ENCODE assay signal across 21 cellular contexts in the genomic region with DNA sequence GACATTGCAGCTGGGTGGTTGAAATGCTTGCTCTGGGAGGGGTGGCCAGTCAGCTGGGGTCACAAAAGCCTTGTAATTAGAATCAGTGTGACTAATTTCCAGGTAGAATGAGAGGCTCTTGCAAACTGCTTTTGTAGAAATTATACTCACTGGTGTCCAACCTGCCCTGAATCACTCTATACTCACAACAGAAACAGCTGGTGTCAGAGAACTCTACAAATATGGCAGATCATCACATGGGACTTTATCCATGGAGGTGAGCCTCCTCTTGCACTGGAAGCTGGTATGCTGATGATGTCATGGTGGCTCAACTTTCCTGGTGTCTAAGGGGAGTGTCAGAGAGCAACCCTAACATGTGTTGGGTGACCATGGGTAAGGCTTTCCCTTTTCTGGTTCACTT.
DNase-seq lines count a peak whose midpoint lies in the region; ATAC-seq, FAIRE-seq and TF ChIP-seq lines count a peak whose summit lies in the region.
"Had no signal": no experiment of that assay in that cellular context is flagged by ENCODE, and none has a peak within 500 bp of the region (broad histone marks: within the 10 kb centered on the region; RNA-seq: fewer than 3 reads in every experiment).

No MANE protein-coding gene starts in this region.

- no peak overlapping the region for H3K23ac ChIP-seq in mesenchymal stem cell (ENCODE audit: low read length in 2 of 2)

- CTCF ChIA-PET in K562 (lab: Yijun Ruan, JAX; ENCODE audit: low intra/inter-chr PET ratio), result no interaction called here

- no peak overlapping the region for H3K4me3 ChIP-seq in K562
- H3K4me3 ChIP-seq in mesenchymal stem cell (ENCODE audit: insufficient read depth in 1 of 2, low read depth in 1 of 2, low read length in 2 of 2), result no peak overlapping the region
- H3K4me3 ChIP-seq: BLaER1, SJSA1 had no signal

- in situ Hi-C loops in K562 (cut with MboI), result no loop called here
- in situ Hi-C loops in GM13976 (cut with MboI; ENCODE audit: low sequenced_read_pairs, unreplicated experiment), result no loop called here

- H3K9me3 ChIP-seq in K562 (replicated peaks; ENCODE audit: control insufficient read depth, insufficient read depth, low read depth, low read length) (no peaks in the 10 kb centered on the region), mesenchymal stem cell (ENCODE audit: control insufficient read depth, low read length) (no peaks in the 10 kb centered on the region)
- H3K9me3 ChIP-seq: BLaER1, SJSA1 had no signal

- H2AK5ac ChIP-seq in mesenchymal stem cell (ENCODE audit: low read length, severe bottlenecking), result peak overlapping the region; percentile 44

- ATAC-seq in K562 (no peak), GM19023 (IDR thresholded peaks at IDR 0.05; ENCODE audit: unreplicated experiment) (no peak)
- ATAC-seq: CD8-positive, alpha-beta T cell had no signal

- DNase-seq in HCEC 1CT (peak; percentile 47), NCI-H69 (lab: John Stamatoyannopoulos, UW) (peak; percentile 78), K562 (ENCODE audit: extremely low read depth in 1 of 4, low spot score in 3 of 4) (no peak), mesenchymal stem cell (no peak), medulla oblongata (ENCODE audit: extremely low spot score) (no peak), SK-N-DZ (ENCODE audit: low spot score) (no peak), GM13976 (ENCODE audit: low spot score) (no peak)
- DNase-seq: CD8-positive, alpha-beta T cell; H9; KG1; NCI-H1105; NCI-H1694; NCI-H2227 treated with DMSO at 0.1 percent for 48 hours; NCI-H524; RPMI8226 had no signal

- H3K4me1 ChIP-seq in K562 (replicated peaks in 1 of 2; ENCODE audit: control insufficient read depth in 2 of 2, insufficient read depth in 2 of 2, low read length in 2 of 2), result no peaks in the 10 kb centered on the region
- no peaks in the 10 kb centered on the region for H3K4me1 ChIP-seq in mesenchymal stem cell (ENCODE audit: control insufficient read depth, insufficient read depth, low read depth, low read length)
- H3K4me1 ChIP-seq: BLaER1 had no signal

- H3K79me1 ChIP-seq in mesenchymal stem cell (replicated peaks; ENCODE audit: low read length, poor library complexity, severe bottlenecking), result no peaks in the 10 kb centered on the region

- no peak overlapping the region for H4K91ac ChIP-seq in mesenchymal stem cell (ENCODE audit: low read length)

- H3K4ac ChIP-seq in mesenchymal stem cell (ENCODE audit: low read depth in 1 of 2, low read length in 2 of 2), result no peak overlapping the region

- H3K14ac ChIP-seq in mesenchymal stem cell (ENCODE audit: low read length in 2 of 2), result no peak overlapping the region

- no peak overlapping the region for H4K8ac ChIP-seq in mesenchymal stem cell (ENCODE audit: low read length)

- no peak overlapping the region for H2BK5ac ChIP-seq in mesenchymal stem cell (ENCODE audit: low read depth, low read length, poor library complexity, severe bottlenecking)

- no peak for TF ChIP-seq POLR2A in K562 (conservative IDR thresholded peaks at IDR 0.05)

- H3K4me2 ChIP-seq in K562 (ENCODE audit: insufficient read depth, low read length), result no peak overlapping the region
- H3K4me2 ChIP-seq in mesenchymal stem cell (ENCODE audit: low read length, poor library complexity, severe bottlenecking), result no peak overlapping the region
- H3K4me2 ChIP-seq: BLaER1 had no signal

- no peaks in the 10 kb centered on the region for H4K20me1 ChIP-seq in K562 (replicated peaks; ENCODE audit: control insufficient read depth, insufficient read depth, low read length)
- H4K20me1 ChIP-seq: BLaER1 had no signal

- H3K9me1 ChIP-seq in K562 (ENCODE audit: control insufficient read depth, insufficient read depth, low read length), result no peaks in the 10 kb centered on the region

- H2BK12ac ChIP-seq in mesenchymal stem cell (ENCODE audit: low read length in 2 of 2), result no peak overlapping the region

- no peak overlapping the region for H2AFZ ChIP-seq in K562 (ENCODE audit: low read depth, low read length)
- H2AFZ ChIP-seq in mesenchymal stem cell (ENCODE audit: low read depth, low read length), result no peak overlapping the region

- H3K27ac ChIP-seq in K562 (ENCODE audit: extremely low read depth, low read depth, low read length) (no peak overlapping the region), mesenchymal stem cell (ENCODE audit: low read length, poor library complexity, severe bottlenecking) (no peak overlapping the region)
- H3K27ac ChIP-seq: BLaER1, HL-60, SJSA1 had no signal

- no peak for FAIRE-seq in K562 (lab: Jason Lieb, UNC)
- FAIRE-seq: A204.1, D721Med had no signal

- H3K27me3 ChIP-seq in K562 (ENCODE audit: control insufficient read depth in 2 of 2, insufficient read depth in 2 of 2, low read length in 2 of 2), result 0 out of 5 replicates have a peak, but pooled peaks cover 0 to 4% of the 10 kb centered on the region in 2 experiments
- H3K27me3 ChIP-seq in mesenchymal stem cell (ENCODE audit: control insufficient read depth in 1 of 2, insufficient read depth in 1 of 2, low read length in 2 of 2), result no peaks in the 10 kb centered on the region
- H3K27me3 ChIP-seq: BLaER1, SJSA1 had no signal

- no peaks in the 10 kb centered on the region for H3K79me2 ChIP-seq in K562 (ENCODE audit: control insufficient read depth, insufficient read depth, low read length)

- POLR2A ChIA-PET in K562 (lab: Yijun Ruan, JAX), result interaction anchor here (0.8 to 0.9 kb wide), 2 partner anchors 8 to 14 kb away, joined by 3 to 4 read pairs; no protein-coding TSS in a partner anchor

- no peak overlapping the region for H3K18ac ChIP-seq in mesenchymal stem cell (ENCODE audit: low read depth in 1 of 2, low read length in 2 of 2)

- BruUV-seq in K562 (replicated peaks; lab: Mats Ljungman, UMichigan), result no TSS peak

- no peak overlapping the region for H3K9ac ChIP-seq in K562 (ENCODE audit: insufficient read depth in 1 of 2, low read depth in 2 of 2, low read length in 2 of 2)
- H3K9ac ChIP-seq in mesenchymal stem cell (ENCODE audit: low read length), result no peak overlapping the region
- H3K9ac ChIP-seq: BLaER1 had no signal

- TF ChIP-seq EP300 in K562 (IDR thresholded peaks at IDR 0.05; ENCODE audit: low read length), result no peak

- TF ChIP-seq RAD21 in K562 (CRISPR knock-in tag; conservative IDR thresholded peaks at IDR 0.05 in 1 of 2, IDR thresholded peaks at IDR 0.05 in 1 of 2), result no peak

- intact Hi-C loops in K562 (cut with micrococcal nuclease), result loop anchor here (10.0 kb wide), 2 partner anchors 77 to 157 kb away; no protein-coding TSS in a partner anchor

- TF ChIP-seq CTCF in K562 (IDR thresholded peaks at IDR 0.05 in 2 of 3, conservative IDR thresholded peaks at IDR 0.05 in 1 of 3; ENCODE audit: insufficient read depth in 2 of 3, low read depth in 1 of 3, low read length in 3 of 3) (no peak), GM13976 (IDR thresholded peaks at IDR 0.05; ENCODE audit: borderline replicate concordance, control extremely low read depth, extremely low read depth, insufficient read depth, missing control alignments) (no peak)

- H3K36me3 ChIP-seq in K562 (ENCODE audit: control insufficient read depth, insufficient read depth, low read length) (no peaks in the 10 kb centered on the region), mesenchymal stem cell (ENCODE audit: control insufficient read depth in 1 of 2, insufficient read depth in 2 of 2, low read depth in 1 of 2, low read length in 2 of 2) (no peaks in the 10 kb centered on the region)
- H3K36me3 ChIP-seq: BLaER1, SJSA1 had no signal

- no peak overlapping the region for H2BK15ac ChIP-seq in mesenchymal stem cell (ENCODE audit: low read depth, poor library complexity, severe bottlenecking)

- no peak overlapping the region for H2BK120ac ChIP-seq in mesenchymal stem cell (ENCODE audit: low read depth, low read length)

TF ChIP-seq in K562, 482 proteins besides CTCF, POLR2A, EP300 and RAD21:
- TF ChIP-seq IFI16 (CRISPR knock-in tag; IDR thresholded peaks at IDR 0.05) (no peak), ATF3 (IDR thresholded peaks at IDR 0.05) (0 out of 2 replicates have a peak, but pooled peaks have one; percentile 8), ATF3 (CRISPR knock-in tag; conservative IDR thresholded peaks at IDR 0.05) (no peak), MYNN (IDR thresholded peaks at IDR 0.05) (no peak), MYNN (CRISPR knock-in tag; IDR thresholded peaks at IDR 0.05) (no peak)
- TF ChIP-seq, protein P1, sequence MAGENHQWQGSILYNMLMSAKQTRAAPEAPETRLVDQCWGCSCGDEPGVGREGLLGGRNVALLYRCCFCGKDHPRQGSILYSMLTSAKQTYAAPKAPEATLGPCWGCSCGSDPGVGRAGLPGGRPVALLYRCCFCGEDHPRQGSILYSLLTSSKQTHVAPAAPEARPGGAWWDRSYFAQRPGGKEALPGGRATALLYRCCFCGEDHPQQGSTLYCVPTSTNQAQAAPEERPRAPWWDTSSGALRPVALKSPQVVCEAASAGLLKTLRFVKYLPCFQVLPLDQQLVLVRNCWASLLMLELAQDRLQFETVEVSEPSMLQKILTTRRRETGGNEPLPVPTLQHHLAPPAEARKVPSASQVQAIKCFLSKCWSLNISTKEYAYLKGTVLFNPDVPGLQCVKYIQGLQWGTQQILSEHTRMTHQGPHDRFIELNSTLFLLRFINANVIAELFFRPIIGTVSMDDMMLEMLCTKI (IDR thresholded peaks at IDR 0.05; ENCODE audit: partially characterized antibody), result no peak

Comparison
In these comparisons a context has a peak if more than half of its experiments do, and no peak if none do; other contexts are left out.
1. DNase-seq: peak in HCEC 1CT (single experiment) and NCI-H69 (single experiment); none in K562 (0 of 4), mesenchymal stem cell (single experiment), medulla oblongata (single experiment), SK-N-DZ (single experiment) and GM13976 (single experiment).